Comparison of ENCODE assay signal across 24 cellular contexts in genomic region chr6:92559002-92559401, GRCh38.
DNase-seq lines count a peak whose midpoint lies in the region; ATAC-seq, FAIRE-seq and TF ChIP-seq lines count a peak whose summit lies in the region.
"Had no signal": no experiment of that assay in that cellular context is flagged by ENCODE, and none has a peak within 500 bp of the region (broad histone marks: within the 10 kb centered on the region; RNA-seq: fewer than 3 reads in every experiment).

No MANE protein-coding gene starts in this region.

- no peak for TF ChIP-seq CTCF in A549 (IDR thresholded peaks at IDR 0.05)
- TF ChIP-seq CTCF in H1 (IDR thresholded peaks at IDR 0.05; ENCODE audit: control extremely low read depth in 1 of 3, insufficient read depth in 1 of 3, low read depth in 1 of 3, low read length in 3 of 3) = no peak
- TF ChIP-seq CTCF in ascending aorta (IDR thresholded peaks at IDR 0.05) = no peak

- H3K36me3 ChIP-seq in BLaER1 (no peaks in the 10 kb centered on the region), H1 (ENCODE audit: control insufficient read depth in 2 of 4, insufficient read depth in 4 of 4, low read length in 3 of 4) (no peaks in the 10 kb centered on the region), ascending aorta (no peaks in the 10 kb centered on the region)
- H3K36me3 ChIP-seq: neutrophil, thyroid gland had no signal

- H3K9me3 Mint-ChIP-seq in natural killer cell treated with Interleukin-12 subunit alpha and Interleukin-12 subunit beta and Interleukin-15 and Interleukin-18, amount 100 ng/mL, for 72 hours = peaks cover 12% of the 10 kb centered on the region
- H3K9me3 Mint-ChIP-seq: activated naive CD4-positive, alpha-beta T cell treated with anti-CD3 and anti-CD28 coated beads, Interleukin-2, amount 50 U/mL, for 24 hours; dendritic cell treated with granulocyte-macrophage colony-stimulating factor and Interleukin-4, amounts not matched to agents 40 ng/mL and 50 ng/mL, for 4 days; WTC11 had no signal

- no peak overlapping the region for H3K14ac ChIP-seq in H1 (ENCODE audit: insufficient read length)

- FAIRE-seq in A549 (lab: Jason Lieb, UNC) (no peak), H1 (lab: Jason Lieb, UNC) (no peak)
- FAIRE-seq: endometrium had no signal

- no peak overlapping the region for H3K56ac ChIP-seq in H1 (replicated peaks; ENCODE audit: insufficient read length, low read depth, low read length)

- H3K27me3 Mint-ChIP-seq in natural killer cell treated with Interleukin-12 subunit alpha and Interleukin-12 subunit beta and Interleukin-15 and Interleukin-18, amount 100 ng/mL, for 72 hours = no peaks in the 10 kb centered on the region
- H3K27me3 Mint-ChIP-seq: activated naive CD4-positive, alpha-beta T cell treated with anti-CD3 and anti-CD28 coated beads, Interleukin-2, amount 50 U/mL, for 24 hours; CD4-positive, alpha-beta memory T cell; dendritic cell treated with granulocyte-macrophage colony-stimulating factor and Interleukin-4, amounts not matched to agents 40 ng/mL and 50 ng/mL, for 4 days; memory B cell; progenitor cell of endocrine pancreas; stimulated activated naive CD8-positive, alpha-beta T cell treated with anti-CD3 and anti-CD28 coated beads, Interleukin-15, amount 100 ng/mL, for 72 hours had no signal

- H3K9me3 ChIP-seq in A549 (no peaks in the 10 kb centered on the region), BLaER1 (no peaks in the 10 kb centered on the region), H1 (ENCODE audit: insufficient read depth in 2 of 2, low read depth in 1 of 2, low read length in 1 of 2) (no peaks in the 10 kb centered on the region), ascending aorta (no peaks in the 10 kb centered on the region)
- H3K9me3 ChIP-seq: neutrophil, thyroid gland had no signal

- H3K79me1 ChIP-seq in H1 (ENCODE audit: low read depth, low read length) = no peaks in the 10 kb centered on the region

- H3K4me3 ChIP-seq in A549 = no peak overlapping the region
- no peak overlapping the region for H3K4me3 ChIP-seq in BLaER1
- no peak overlapping the region for H3K4me3 ChIP-seq in H1 (ENCODE audit: extremely low read depth in 1 of 4, insufficient read depth in 2 of 4, low read depth in 3 of 4, low read length in 4 of 4)
- H3K4me3 ChIP-seq in ascending aorta = no peak overlapping the region
- H3K4me3 ChIP-seq: thyroid gland had no signal

- no peak overlapping the region for H2BK20ac ChIP-seq in H1 (ENCODE audit: low read length)

- 4% methylated on average over 2 of the region's 2 CpGs for WGBS in A549 (ENCODE audit: missing lambda C conversion rate)
- WGBS in H1 (ENCODE audit: extremely low coverage in 1 of 2, insufficient coverage in 1 of 2, insufficient read length in 1 of 2, insufficient replicate concordance in 2 of 2, low coverage in 1 of 2, low lambda C conversion rate in 2 of 2, missing lambda C conversion rate in 1 of 2), 2 experiments = 93% methylated on average over 2 of the region's 2 CpGs; no CpG with 5 or more reads in 1 of the 2 experiments

- intact Hi-C loops in ascending aorta (cut with DNase I) = no loop called here

- H3K4me2 ChIP-seq in A549 = no peak overlapping the region
- peak overlapping the region; percentile 66 for H3K4me2 ChIP-seq in BLaER1
- H3K4me2 ChIP-seq in H1 (ENCODE audit: insufficient read depth in 1 of 2, low read depth in 2 of 2, low read length in 2 of 2) = no peak overlapping the region

- H4K20me1 ChIP-seq in BLaER1 = no peaks in the 10 kb centered on the region
- no peaks in the 10 kb centered on the region for H4K20me1 ChIP-seq in H1 (replicated peaks in 1 of 2; ENCODE audit: control insufficient read depth in 1 of 2, insufficient read depth in 2 of 2, low read length in 2 of 2)

- ATAC-seq in A549 = no peak
- no peak for ATAC-seq in natural killer cell treated with Interleukin-12 subunit alpha and Interleukin-12 subunit beta and Interleukin-15 and Interleukin-18, amount 100 ng/mL, for 72 hours
- ATAC-seq: HCT116; left cardiac atrium; stimulated activated naive CD8-positive, alpha-beta T cell treated with anti-CD3 and anti-CD28 coated beads, Interleukin-15, amount 100 ng/mL, for 72 hours; WTC11 had no signal

- H2BK12ac ChIP-seq in H1 (ENCODE audit: low read depth, low read length) = no peak overlapping the region

- H2AFZ ChIP-seq in H1 (ENCODE audit: low read length) = no peak overlapping the region

- TF ChIP-seq EP300 in A549 (IDR thresholded peaks at IDR 0.05) (no peak), H1 (IDR thresholded peaks at IDR 0.05; ENCODE audit: borderline replicate concordance in 1 of 2, low read depth in 2 of 2, low read length in 2 of 2) (no peak)

- TF ChIP-seq RAD21 in A549 (conservative IDR thresholded peaks at IDR 0.05 in 1 of 2, IDR thresholded peaks at IDR 0.05 in 1 of 2) (no peak), H1 (IDR thresholded peaks at IDR 0.05 in 1 of 2, conservative IDR thresholded peaks at IDR 0.05 in 1 of 2; ENCODE audit: low read depth in 2 of 2, low read length in 2 of 2) (no peak)

- no peak overlapping the region for H2BK15ac ChIP-seq in H1 (ENCODE audit: low read length)

- no peak overlapping the region for H2AK5ac ChIP-seq in H1 (ENCODE audit: low read depth, low read length)

- H3K23me2 ChIP-seq in H1 (ENCODE audit: low read depth, low read length) = no peaks in the 10 kb centered on the region

- no peaks in the 10 kb centered on the region for H3K4me1 ChIP-seq in A549
- peaks cover 20% of the 10 kb centered on the region for H3K4me1 ChIP-seq in BLaER1
- no peaks in the 10 kb centered on the region; a peak in 1 of 7 replicates for H3K4me1 ChIP-seq in H1 (replicated peaks in 1 of 4; ENCODE audit: control insufficient read depth in 3 of 4, insufficient read depth in 4 of 4, low read length in 3 of 4)
- no peaks in the 10 kb centered on the region for H3K4me1 ChIP-seq in ascending aorta
- H3K4me1 ChIP-seq: thyroid gland had no signal

- H3K79me2 ChIP-seq in H1 (ENCODE audit: control insufficient read depth in 1 of 2, insufficient read depth in 2 of 2, low read length in 2 of 2) = no peaks in the 10 kb centered on the region

- no peak overlapping the region for H3K4ac ChIP-seq in H1 (replicated peaks; ENCODE audit: insufficient read length, low read depth, low read length)

- TF ChIP-seq POLR2A in A549 (IDR thresholded peaks at IDR 0.05; ENCODE audit: low read length) = no peak
- TF ChIP-seq POLR2A in H1 (IDR thresholded peaks at IDR 0.05; ENCODE audit: control extremely low read depth in 1 of 2, low read depth in 2 of 2, low read length in 2 of 2) = no peak

- H3K4me1 Mint-ChIP-seq in natural killer cell treated with Interleukin-12 subunit alpha and Interleukin-12 subunit beta and Interleukin-15 and Interleukin-18, amount 100 ng/mL, for 72 hours (ENCODE audit: low read depth in 2 of 2) = no peaks in the 10 kb centered on the region
- H3K4me1 Mint-ChIP-seq: activated naive CD4-positive, alpha-beta T cell treated with anti-CD3 and anti-CD28 coated beads, Interleukin-2, amount 50 U/mL, for 24 hours; CD4-positive, alpha-beta memory T cell; memory B cell; stimulated activated naive CD8-positive, alpha-beta T cell treated with anti-CD3 and anti-CD28 coated beads, Interleukin-15, amount 100 ng/mL, for 72 hours had no signal

- no peak overlapping the region for H4K8ac ChIP-seq in H1 (ENCODE audit: extremely low read depth, insufficient read depth, low read length)

- no peak overlapping the region for H4K91ac ChIP-seq in H1 (replicated peaks; ENCODE audit: insufficient read length, low read length)

- no peak overlapping the region for H3K4me3 Mint-ChIP-seq in natural killer cell treated with Interleukin-12 subunit alpha and Interleukin-12 subunit beta and Interleukin-15 and Interleukin-18, amount 100 ng/mL, for 72 hours
- H3K4me3 Mint-ChIP-seq: activated naive CD4-positive, alpha-beta T cell treated with anti-CD3 and anti-CD28 coated beads, Interleukin-2, amount 50 U/mL, for 24 hours; CD4-positive, alpha-beta memory T cell; dendritic cell treated with granulocyte-macrophage colony-stimulating factor and Interleukin-4, amounts not matched to agents 40 ng/mL and 50 ng/mL, for 4 days; memory B cell; stimulated activated naive CD8-positive, alpha-beta T cell treated with anti-CD3 and anti-CD28 coated beads, Interleukin-15, amount 100 ng/mL, for 72 hours; WTC11 had no signal

- POLR2A ChIA-PET in A549 (lab: Yijun Ruan, JAX) (no interaction called here), H1 (lab: Charles Lee; ENCODE audit: partially characterized antibody) (no interaction called here)

- CTCF ChIA-PET in A549 (lab: Yijun Ruan, JAX) = no interaction called here
- CTCF ChIA-PET in H1 (lab: Charles Lee; ENCODE audit: partially characterized antibody) = no interaction called here

- no peak overlapping the region for H2BK5ac ChIP-seq in H1 (ENCODE audit: low read depth, low read length)

- no peak overlapping the region for H3K9ac ChIP-seq in BLaER1
- H3K9ac ChIP-seq in H1 (replicated peaks in 1 of 4; ENCODE audit: extremely low read depth in 1 of 4, low read depth in 3 of 4, low read length in 3 of 4) = no peak overlapping the region

- no peak overlapping the region for H3K27ac Mint-ChIP-seq in natural killer cell treated with Interleukin-12 subunit alpha and Interleukin-12 subunit beta and Interleukin-15 and Interleukin-18, amount 100 ng/mL, for 72 hours
- H3K27ac Mint-ChIP-seq: activated naive CD4-positive, alpha-beta T cell treated with anti-CD3 and anti-CD28 coated beads, Interleukin-2, amount 50 U/mL, for 24 hours; CD4-positive, alpha-beta memory T cell; dendritic cell treated with granulocyte-macrophage colony-stimulating factor and Interleukin-4, amounts not matched to agents 40 ng/mL and 50 ng/mL, for 4 days; memory B cell; progenitor cell of endocrine pancreas; stimulated activated naive CD8-positive, alpha-beta T cell treated with anti-CD3 and anti-CD28 coated beads, Interleukin-15, amount 100 ng/mL, for 72 hours; WTC11 had no signal

- H3K27me3 ChIP-seq in BLaER1 (no peaks in the 10 kb centered on the region), H1 (replicated peaks in 1 of 4; ENCODE audit: control insufficient read depth in 3 of 4, extremely low read depth in 1 of 4, insufficient read depth in 3 of 4, low read length in 3 of 4) (no peaks in the 10 kb centered on the region), ascending aorta (no peaks in the 10 kb centered on the region)
- H3K27me3 ChIP-seq: neutrophil, thyroid gland had no signal

- H2BK120ac ChIP-seq in H1 (replicated peaks; ENCODE audit: low read depth, low read length) = no peak overlapping the region

- no peak overlapping the region for H4K5ac ChIP-seq in H1 (ENCODE audit: insufficient read length, low read depth, low read length)

- DNase-seq in A549 (ENCODE audit: low read depth in 1 of 2, low spot score in 1 of 2) (no peak), NCI-H2107 treated with DMSO at 0.1 percent for 48 hours (lab: John Stamatoyannopoulos, UW; ENCODE audit: unreplicated experiment) (peak; percentile 78), H1 (ENCODE audit: low read depth in 1 of 2, low spot score in 2 of 2) (no peak), ascending aorta (ENCODE audit: low spot score in 2 of 2) (no peak), AG20443 (ENCODE audit: low spot score) (no peak)
- no peak for DNase-seq in natural killer cell treated with Interleukin-12 subunit alpha and Interleukin-12 subunit beta and Interleukin-15 and Interleukin-18, amount 100 ng/mL, for 72 hours (ENCODE audit: low spot score)
- DNase-seq: activated CD4-positive, alpha-beta T cell treated with anti-CD3 and anti-CD28 coated beads, Interleukin-2, amount 50 U/mL, for 1 hour; CD4-positive, alpha-beta memory T cell; DMS 273 treated with DMSO at 0.1 percent for 48 hours; left cardiac atrium; NCI-H187 treated with DMSO at 0.1 percent for 48 hours; NCI-H524; stimulated activated naive CD8-positive, alpha-beta T cell treated with anti-CD3 and anti-CD28 coated beads, Interleukin-15, amount 100 ng/mL, for 72 hours; T-helper 9 cell; thyroid gland had no signal

- peaks cover 5% of the 10 kb centered on the region for H3K36me3 Mint-ChIP-seq in natural killer cell treated with Interleukin-12 subunit alpha and Interleukin-12 subunit beta and Interleukin-15 and Interleukin-18, amount 100 ng/mL, for 72 hours
- H3K36me3 Mint-ChIP-seq: activated naive CD4-positive, alpha-beta T cell treated with anti-CD3 and anti-CD28 coated beads, Interleukin-2, amount 50 U/mL, for 24 hours; CD4-positive, alpha-beta memory T cell; memory B cell; WTC11 had no signal

- no peak overlapping the region for H3K27ac ChIP-seq in A549
- no peak overlapping the region for H3K27ac ChIP-seq in BLaER1
- no peak overlapping the region for H3K27ac ChIP-seq in H1 (ENCODE audit: low read depth, low read length)
- no peak overlapping the region for H3K27ac ChIP-seq in ascending aorta
- H3K27ac ChIP-seq: neutrophil, thyroid gland had no signal

- no peak overlapping the region for H3K18ac ChIP-seq in H1 (ENCODE audit: extremely low read depth, low read length)

- no peak overlapping the region for H3K23ac ChIP-seq in H1 (ENCODE audit: insufficient read length)

Comparison
In these comparisons a context has a peak if more than half of its experiments do, and no peak if none do; other contexts are left out.
1. Of the 18 proteins assayed by ChIP-seq in both H1 and A549: peak only in H1: none; only in A549: none; in both: MAFK; in neither: 17.